Comparison of ENCODE assay signal across 13 cellular contexts in genomic region chr7:101088858-101089529, GRCh38. TPM values are rescaled to one million over a fixed set of nuclear protein-coding genes. Genes with fewer than 3 reads are reported as not detected.
DNase-seq lines count a peak whose midpoint lies in the region; ATAC-seq and TF ChIP-seq lines count a peak whose summit lies in the region.
"Had no signal": no experiment of that assay in that cellular context is flagged by ENCODE, and none has a peak within 500 bp of the region (broad histone marks: within the 10 kb centered on the region; RNA-seq: fewer than 3 reads in every experiment).

No MANE protein-coding gene starts in this region.

- TF ChIP-seq CTCF in foreskin keratinocyte (conservative IDR thresholded peaks at IDR 0.05), result no peak

- no peak overlapping the region for H3K4me3 Mint-ChIP-seq in activated naive CD4-positive, alpha-beta T cell treated with anti-CD3 and anti-CD28 coated beads, Interleukin-2, amount 10 ng/mL, durations not matched to agents 7 days and 5 days
- H3K4me3 Mint-ChIP-seq in activated CD8-positive, alpha-beta T cell treated with anti-CD3 and anti-CD28 coated beads, Interleukin-2, amount 10 ng/mL, durations not matched to agents 7 days and 5 days, result no peak overlapping the region
- peak overlapping the region; percentile 25 for H3K4me3 Mint-ChIP-seq in central memory CD8-positive, alpha-beta T cell
- H3K4me3 Mint-ChIP-seq in stimulated activated effector memory CD8-positive, alpha-beta T cell treated with anti-CD3 and anti-CD28 coated beads, Interleukin-12 subunit alpha, Interleukin-12 subunit beta, amount 100 ng/mL, for 72 hours, result no peak overlapping the region
- no peak overlapping the region for H3K4me3 Mint-ChIP-seq in T-helper 2 cell treated with Interferon-gamma antibody and Interleukin-4, amounts not matched to agents 5 μg/mL and 100 μg/mL, for 36 hours

- peaks cover 37% of the 10 kb centered on the region for H3K36me3 Mint-ChIP-seq in activated naive CD4-positive, alpha-beta T cell treated with anti-CD3 and anti-CD28 coated beads, Interleukin-2, amount 10 ng/mL, durations not matched to agents 7 days and 5 days
- peaks cover 11 to 31% of the 10 kb centered on the region in 2 donors for H3K36me3 Mint-ChIP-seq in activated naive CD4-positive, alpha-beta T cell treated with anti-CD3 and anti-CD28 coated beads, Interleukin-2, amount 50 U/mL, for 72 hours
- peaks cover 43% of the 10 kb centered on the region for H3K36me3 Mint-ChIP-seq in activated CD8-positive, alpha-beta T cell treated with anti-CD3 and anti-CD28 coated beads, Interleukin-2, amount 10 ng/mL, durations not matched to agents 7 days and 5 days (ENCODE audit: low read depth)
- H3K36me3 Mint-ChIP-seq in central memory CD8-positive, alpha-beta T cell (ENCODE audit: insufficient read depth), result peaks cover 30% of the 10 kb centered on the region
- peaks cover 61% of the 10 kb centered on the region for H3K36me3 Mint-ChIP-seq in stimulated activated effector memory CD8-positive, alpha-beta T cell treated with anti-CD3 and anti-CD28 coated beads, Interleukin-12 subunit alpha, Interleukin-12 subunit beta, amount 100 ng/mL, for 72 hours
- H3K36me3 Mint-ChIP-seq in T-helper 2 cell treated with Interferon-gamma antibody and Interleukin-4, amounts not matched to agents 5 μg/mL and 100 μg/mL, for 36 hours (ENCODE audit: low read depth), result peaks cover 37% of the 10 kb centered on the region

- peaks cover 19% of the 10 kb centered on the region for H3K4me1 ChIP-seq in foreskin keratinocyte

- POLR2A ChIA-PET in activated CD8-positive, alpha-beta T cell treated with anti-CD3 and anti-CD28 coated beads, Interleukin-2, amount 10 ng/mL, durations not matched to agents 7 days and 5 days (lab: Charles Lee), result no interaction called here

- H3K27me3 Mint-ChIP-seq in activated naive CD4-positive, alpha-beta T cell treated with anti-CD3 and anti-CD28 coated beads, Interleukin-2, amount 10 ng/mL, durations not matched to agents 7 days and 5 days, result no peaks in the 10 kb centered on the region
- H3K27me3 Mint-ChIP-seq in activated CD8-positive, alpha-beta T cell treated with anti-CD3 and anti-CD28 coated beads, Interleukin-2, amount 10 ng/mL, durations not matched to agents 7 days and 5 days (ENCODE audit: low read depth), result no peaks in the 10 kb centered on the region
- no peaks in the 10 kb centered on the region for H3K27me3 Mint-ChIP-seq in central memory CD8-positive, alpha-beta T cell
- H3K27me3 Mint-ChIP-seq in T-helper 2 cell treated with Interferon-gamma antibody and Interleukin-4, amounts not matched to agents 5 μg/mL and 100 μg/mL, for 36 hours (ENCODE audit: low read depth), result no peaks in the 10 kb centered on the region

- peaks cover 45% of the 10 kb centered on the region for H3K4me1 Mint-ChIP-seq in activated naive CD4-positive, alpha-beta T cell treated with anti-CD3 and anti-CD28 coated beads, Interleukin-2, amount 10 ng/mL, durations not matched to agents 7 days and 5 days
- peaks cover 43% of the 10 kb centered on the region for H3K4me1 Mint-ChIP-seq in activated CD8-positive, alpha-beta T cell treated with anti-CD3 and anti-CD28 coated beads, Interleukin-2, amount 10 ng/mL, durations not matched to agents 7 days and 5 days (ENCODE audit: low read depth)
- H3K4me1 Mint-ChIP-seq in central memory CD8-positive, alpha-beta T cell, result peaks cover 49% of the 10 kb centered on the region
- H3K4me1 Mint-ChIP-seq in stimulated activated effector memory CD8-positive, alpha-beta T cell treated with anti-CD3 and anti-CD28 coated beads, Interleukin-12 subunit alpha, Interleukin-12 subunit beta, amount 100 ng/mL, for 72 hours, result peaks cover 38% of the 10 kb centered on the region
- peaks cover 13% of the 10 kb centered on the region for H3K4me1 Mint-ChIP-seq in T-helper 2 cell treated with Interferon-gamma antibody and Interleukin-4, amounts not matched to agents 5 μg/mL and 100 μg/mL, for 36 hours (ENCODE audit: low read depth)

- CTCF ChIA-PET in activated naive CD4-positive, alpha-beta T cell treated with anti-CD3 and anti-CD28 coated beads, Interleukin-2, amount 10 ng/mL, durations not matched to agents 7 days and 5 days (lab: Charles Lee), result no interaction called here
- CTCF ChIA-PET in activated CD8-positive, alpha-beta T cell treated with anti-CD3 and anti-CD28 coated beads, Interleukin-2, amount 10 ng/mL, durations not matched to agents 7 days and 5 days (lab: Charles Lee), result no interaction called here

- no peaks in the 10 kb centered on the region for H3K27me3 ChIP-seq in foreskin keratinocyte

- no peak for ATAC-seq in activated naive CD4-positive, alpha-beta T cell treated with anti-CD3 and anti-CD28 coated beads, Interleukin-2, amount 50 U/mL, for 72 hours
- no peak for ATAC-seq in activated CD8-positive, alpha-beta T cell treated with anti-CD3 and anti-CD28 coated beads, Interleukin-2, amount 10 ng/mL, durations not matched to agents 7 days and 5 days
- no peak for ATAC-seq in central memory CD8-positive, alpha-beta T cell (replicated peaks; ENCODE audit: extremely low read depth, poor library complexity, severe bottlenecking)
- no peak for ATAC-seq in stimulated activated effector memory CD8-positive, alpha-beta T cell treated with anti-CD3 and anti-CD28 coated beads, Interleukin-12 subunit alpha, Interleukin-12 subunit beta, amount 100 ng/mL, for 72 hours
- no peak for ATAC-seq in foreskin keratinocyte
- ATAC-seq: PC-3 had no signal

- H3K9me3 Mint-ChIP-seq in activated naive CD4-positive, alpha-beta T cell treated with anti-CD3 and anti-CD28 coated beads, Interleukin-2, amount 10 ng/mL, durations not matched to agents 7 days and 5 days, result no peaks in the 10 kb centered on the region
- H3K9me3 Mint-ChIP-seq in activated naive CD4-positive, alpha-beta T cell treated with anti-CD3 and anti-CD28 coated beads, Interleukin-2, amount 50 U/mL, for 72 hours, result no peaks in the 10 kb centered on the region
- no peaks in the 10 kb centered on the region for H3K9me3 Mint-ChIP-seq in activated CD8-positive, alpha-beta T cell treated with anti-CD3 and anti-CD28 coated beads, Interleukin-2, amount 10 ng/mL, durations not matched to agents 7 days and 5 days (ENCODE audit: insufficient read depth)
- H3K9me3 Mint-ChIP-seq in central memory CD8-positive, alpha-beta T cell, result no peaks in the 10 kb centered on the region
- no peaks in the 10 kb centered on the region for H3K9me3 Mint-ChIP-seq in stimulated activated effector memory CD8-positive, alpha-beta T cell treated with anti-CD3 and anti-CD28 coated beads, Interleukin-12 subunit alpha, Interleukin-12 subunit beta, amount 100 ng/mL, for 72 hours
- no peaks in the 10 kb centered on the region for H3K9me3 Mint-ChIP-seq in T-helper 2 cell treated with Interferon-gamma antibody and Interleukin-4, amounts not matched to agents 5 μg/mL and 100 μg/mL, for 36 hours

- H3K27ac Mint-ChIP-seq in activated naive CD4-positive, alpha-beta T cell treated with anti-CD3 and anti-CD28 coated beads, Interleukin-2, amount 10 ng/mL, durations not matched to agents 7 days and 5 days, result peak overlapping the region; percentile 37
- no peak overlapping the region for H3K27ac Mint-ChIP-seq in activated naive CD4-positive, alpha-beta T cell treated with anti-CD3 and anti-CD28 coated beads, Interleukin-2, amount 50 U/mL, for 72 hours
- peak overlapping the region; percentile 60 for H3K27ac Mint-ChIP-seq in activated CD8-positive, alpha-beta T cell treated with anti-CD3 and anti-CD28 coated beads, Interleukin-2, amount 10 ng/mL, durations not matched to agents 7 days and 5 days
- peak overlapping the region; percentile 53 for H3K27ac Mint-ChIP-seq in central memory CD8-positive, alpha-beta T cell (ENCODE audit: low read depth)
- H3K27ac Mint-ChIP-seq in stimulated activated effector memory CD8-positive, alpha-beta T cell treated with anti-CD3 and anti-CD28 coated beads, Interleukin-12 subunit alpha, Interleukin-12 subunit beta, amount 100 ng/mL, for 72 hours, result peak overlapping the region; percentile 37
- no peak overlapping the region for H3K27ac Mint-ChIP-seq in T-helper 2 cell treated with Interferon-gamma antibody and Interleukin-4, amounts not matched to agents 5 μg/mL and 100 μg/mL, for 36 hours

- H3K27ac ChIP-seq in foreskin keratinocyte, result no peak overlapping the region
- H3K27ac ChIP-seq: C4-2B had no signal

- no peak for DNase-seq in activated naive CD4-positive, alpha-beta T cell treated with anti-CD3 and anti-CD28 coated beads, Interleukin-2, amount 10 ng/mL, durations not matched to agents 7 days and 5 days
- no peak for DNase-seq in activated naive CD4-positive, alpha-beta T cell treated with anti-CD3 and anti-CD28 coated beads, Interleukin-2, amount 50 U/mL, for 72 hours (ENCODE audit: low spot score in 2 of 2)
- no peak for DNase-seq in activated CD8-positive, alpha-beta T cell treated with anti-CD3 and anti-CD28 coated beads, Interleukin-2, amount 10 ng/mL, durations not matched to agents 7 days and 5 days
- DNase-seq in central memory CD8-positive, alpha-beta T cell (ENCODE audit: low spot score in 2 of 2), result no peak
- DNase-seq in stimulated activated effector memory CD8-positive, alpha-beta T cell treated with anti-CD3 and anti-CD28 coated beads, Interleukin-12 subunit alpha, Interleukin-12 subunit beta, amount 100 ng/mL, for 72 hours (ENCODE audit: low spot score in 2 of 2), result no peak
- no peak for DNase-seq in T-helper 2 cell treated with Interferon-gamma antibody and Interleukin-4, amounts not matched to agents 5 μg/mL and 100 μg/mL, for 36 hours (ENCODE audit: low spot score)
- DNase-seq in foreskin keratinocyte, result no peak
- no peak for DNase-seq in hypothalamus (lab: John Stamatoyannopoulos, UW)
- DNase-seq: Caco-2, NCI-H1436 treated with DMSO at 0.1 percent for 48 hours, NCI-H2107, PC-3 had no signal

RNA-seq across cellular contexts. Expression of gene TRIM56, which starts 3.7 kb away (rescaled TPM):
- total RNA-seq in activated naive CD4-positive, alpha-beta T cell treated with anti-CD3 and anti-CD28 coated beads, Interleukin-2, amount 50 U/mL, for 72 hours, result 10 to 100 TPM; 49.7 to 64.2 TPM
- total RNA-seq in activated CD8-positive, alpha-beta T cell treated with anti-CD3 and anti-CD28 coated beads, Interleukin-2, amount 10 ng/mL, durations not matched to agents 7 days and 5 days, result 10 to 100 TPM; 66.8 to 67.9 TPM
- total RNA-seq in foreskin keratinocyte, result 13.2 and 14.6 TPM in 2 replicates
- 5.4 and 5.9 TPM in 2 replicates for polyA plus RNA-seq in foreskin keratinocyte

RNA-seq across cellular contexts. Expression of gene SERPINE1, which starts 37.9 kb away (rescaled TPM):
- under 1 TPM; 0.18 to 0.27 TPM for total RNA-seq in activated naive CD4-positive, alpha-beta T cell treated with anti-CD3 and anti-CD28 coated beads, Interleukin-2, amount 50 U/mL, for 72 hours
- under 1 TPM; 0.47 to 0.58 TPM for total RNA-seq in activated CD8-positive, alpha-beta T cell treated with anti-CD3 and anti-CD28 coated beads, Interleukin-2, amount 10 ng/mL, durations not matched to agents 7 days and 5 days
- total RNA-seq in foreskin keratinocyte, result 265 and 427 TPM in 2 replicates
- 170 and 271 TPM in 2 replicates for polyA plus RNA-seq in foreskin keratinocyte

Comparison
In these comparisons a context has a peak if more than half of its experiments do, and no peak if none do; other contexts are left out.
1. H3K27ac Mint-ChIP-seq: peak in activated naive CD4-positive, alpha-beta T cell treated with anti-CD3 and anti-CD28 coated beads, Interleukin-2, amount 10 ng/mL, durations not matched to agents 7 days and 5 days (single experiment), activated CD8-positive, alpha-beta T cell treated with anti-CD3 and anti-CD28 coated beads, Interleukin-2, amount 10 ng/mL, durations not matched to agents 7 days and 5 days (single experiment), central memory CD8-positive, alpha-beta T cell (single experiment) and stimulated activated effector memory CD8-positive, alpha-beta T cell treated with anti-CD3 and anti-CD28 coated beads, Interleukin-12 subunit alpha, Interleukin-12 subunit beta, amount 100 ng/mL, for 72 hours (single experiment); none in activated naive CD4-positive, alpha-beta T cell treated with anti-CD3 and anti-CD28 coated beads, Interleukin-2, amount 50 U/mL, for 72 hours (0 of 2) and T-helper 2 cell treated with Interferon-gamma antibody and Interleukin-4, amounts not matched to agents 5 μg/mL and 100 μg/mL, for 36 hours (single experiment).
2. RNA of gene SERPINE1, which starts 37.9 kb away (total RNA-seq): 265 to 427 TPM in foreskin keratinocyte; 0.47 to 0.58 TPM in activated CD8-positive, alpha-beta T cell treated with anti-CD3 and anti-CD28 coated beads, Interleukin-2, amount 10 ng/mL, durations not matched to agents 7 days and 5 days and 0.18 to 0.27 TPM in activated naive CD4-positive, alpha-beta T cell treated with anti-CD3 and anti-CD28 coated beads, Interleukin-2, amount 50 U/mL, for 72 hours; every median in the first group is over 100 times any median in the second.